20 cellular contexts compared by ENCODE assay signal in the genomic region with DNA sequence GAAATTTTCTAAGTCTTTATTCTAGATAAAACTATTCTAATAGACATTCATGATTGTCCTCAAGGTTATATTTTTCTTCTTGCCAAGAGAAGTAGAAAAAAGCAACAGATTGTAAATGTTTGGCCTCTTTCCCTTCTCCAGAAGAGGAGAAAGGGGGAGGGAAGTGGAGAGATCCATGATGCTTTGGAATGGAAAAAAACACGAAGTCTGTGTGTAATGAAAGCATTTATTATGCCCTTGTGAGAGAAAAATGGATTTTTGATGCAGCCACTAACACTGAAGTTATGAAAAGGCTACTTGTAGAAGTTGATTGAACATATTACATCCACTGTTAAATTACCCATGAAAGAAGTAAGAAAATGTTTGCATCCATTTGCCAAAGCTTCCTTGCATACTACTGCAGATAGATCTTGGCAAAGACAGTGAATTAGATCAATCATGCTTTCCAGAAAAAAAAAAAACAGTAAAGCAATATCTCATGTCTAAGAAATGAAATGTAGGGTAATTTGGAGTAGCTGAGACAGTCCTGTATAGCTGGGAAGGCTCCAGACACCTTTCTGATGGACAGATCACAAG.
"Had no signal": no experiment of that assay in that cellular context is flagged by ENCODE, and none has a peak within 500 bp of the region (broad histone marks: within the 10 kb centered on the region; RNA-seq: fewer than 3 reads in every experiment).

No MANE protein-coding gene starts in this region.

- H3K4me3 Mint-ChIP-seq: activated naive CD4-positive, alpha-beta T cell treated with anti-CD3 and anti-CD28 coated beads, Interleukin-2, amount 10 ng/mL, durations not matched to agents 7 days and 5 days; endodermal cell; naive thymus-derived CD4-positive, alpha-beta T cell; stimulated activated naive CD8-positive, alpha-beta T cell treated with anti-CD3 and anti-CD28 coated beads, Interleukin-15, Interleukin-2, amounts not matched to agents 100 ng/mL and 50 ng/mL, for 24 hours had no signal

- H3K4me1 Mint-ChIP-seq: activated naive CD4-positive, alpha-beta T cell treated with anti-CD3 and anti-CD28 coated beads, Interleukin-2, amount 10 ng/mL, durations not matched to agents 7 days and 5 days; naive thymus-derived CD4-positive, alpha-beta T cell had no signal

- H3K27ac ChIP-seq: ascending aorta, left ventricle myocardium inferior, prostate gland, testis, upper lobe of right lung had no signal

- H3K9me3 Mint-ChIP-seq: activated T-helper 2 cell treated with anti-CD3 and anti-CD28 coated beads, Interferon-gamma antibody, Interleukin-2, Interleukin-4, amounts not matched to agents 10 μg/mL and 5 μg/mL and 100 μg/mL, durations not matched to agents 14 hours and 24 hours and 36 hours; endodermal cell; stimulated activated naive CD8-positive, alpha-beta T cell treated with anti-CD3 and anti-CD28 coated beads, Interleukin-15, Interleukin-2, amounts not matched to agents 100 ng/mL and 50 ng/mL, for 24 hours had no signal

- H3K27me3 Mint-ChIP-seq: activated naive CD4-positive, alpha-beta T cell treated with anti-CD3 and anti-CD28 coated beads, Interleukin-2, amount 10 ng/mL, durations not matched to agents 7 days and 5 days; naive thymus-derived CD4-positive, alpha-beta T cell; stimulated activated naive CD8-positive, alpha-beta T cell treated with anti-CD3 and anti-CD28 coated beads, Interleukin-15, Interleukin-2, amounts not matched to agents 100 ng/mL and 50 ng/mL, for 24 hours had no signal

- H3K4me1 ChIP-seq: ascending aorta, left ventricle myocardium inferior, prostate gland, testis, upper lobe of right lung had no signal

- H3K27ac Mint-ChIP-seq: activated naive CD4-positive, alpha-beta T cell treated with anti-CD3 and anti-CD28 coated beads, Interleukin-2, amount 10 ng/mL, durations not matched to agents 7 days and 5 days; activated T-helper 2 cell treated with anti-CD3 and anti-CD28 coated beads, Interferon-gamma antibody, Interleukin-2, Interleukin-4, amounts not matched to agents 10 μg/mL and 5 μg/mL and 100 μg/mL, durations not matched to agents 14 hours and 24 hours and 36 hours; endodermal cell; naive thymus-derived CD4-positive, alpha-beta T cell; stimulated activated naive CD8-positive, alpha-beta T cell treated with anti-CD3 and anti-CD28 coated beads, Interleukin-15, Interleukin-2, amounts not matched to agents 100 ng/mL and 50 ng/mL, for 24 hours had no signal

- H3K36me3 Mint-ChIP-seq: activated naive CD4-positive, alpha-beta T cell treated with anti-CD3 and anti-CD28 coated beads, Interleukin-2, amount 10 ng/mL, durations not matched to agents 7 days and 5 days; naive thymus-derived CD4-positive, alpha-beta T cell had no signal

- H3K36me3 ChIP-seq: ascending aorta, left ventricle myocardium inferior, prostate gland, upper lobe of right lung had no signal

- DNase-seq: activated CD4-positive, CD25-positive, alpha-beta regulatory T cell treated with anti-CD3 and anti-CD28 coated beads, Interleukin-2, amount 50 U/mL, for 72 hours; activated naive CD4-positive, alpha-beta T cell treated with anti-CD3 and anti-CD28 coated beads, Interleukin-2, amount 10 ng/mL, durations not matched to agents 7 days and 5 days; activated T-cell treated with anti-CD3 and anti-CD28 coated beads for 4 hours; endodermal cell; erythroblast; hippocampal formation; kidney; left ventricle myocardium inferior; mucosa of descending colon; naive thymus-derived CD4-positive, alpha-beta T cell; nucleus accumbens; right cardiac atrium; T-helper 1 cell; T1000; testis; upper lobe of right lung had no signal

- H3K9me3 ChIP-seq: ascending aorta, left ventricle myocardium inferior, mucosa of descending colon, prostate gland, testis, upper lobe of right lung had no signal

- ATAC-seq: mucosa of descending colon; naive thymus-derived CD4-positive, alpha-beta T cell; right cardiac atrium; upper lobe of right lung had no signal

- H3K27me3 ChIP-seq: ascending aorta, testis, upper lobe of right lung had no signal

- H3K4me3 ChIP-seq: ascending aorta, left ventricle myocardium inferior, mucosa of descending colon, prostate gland, testis, upper lobe of right lung had no signal
